ENCODE assay signal across 1 cellular context in genomic region chrX:149938427-149939270, GRCh38.
TF ChIP-seq lines count a peak whose summit lies in the region.

Gene EOLA2, minus strand, starts transcription at chrX:149938491. Its CDS starts 4,617 bp downstream, at chrX:149933874.

TF ChIP-seq in SK-N-SH, 30 proteins besides CTCF, POLR2A, EP300 and RAD21 (continued from another document):
- TF ChIP-seq CHD2 (IDR thresholded peaks at IDR 0.05; ENCODE audit: low read length, partially characterized antibody) (no peak), FOSL2 (IDR thresholded peaks at IDR 0.05; ENCODE audit: borderline replicate concordance, low read depth) (no peak), USF1 (IDR thresholded peaks at IDR 0.05; ENCODE audit: borderline replicate concordance, low read depth) (no peak), POLR2AphosphoS5 (IDR thresholded peaks at IDR 0.05; ENCODE audit: low read depth, low read length) (no peak), JUND (IDR thresholded peaks at IDR 0.05) (no peak)
